10 cellular contexts compared by ENCODE assay signal in the genomic region with DNA sequence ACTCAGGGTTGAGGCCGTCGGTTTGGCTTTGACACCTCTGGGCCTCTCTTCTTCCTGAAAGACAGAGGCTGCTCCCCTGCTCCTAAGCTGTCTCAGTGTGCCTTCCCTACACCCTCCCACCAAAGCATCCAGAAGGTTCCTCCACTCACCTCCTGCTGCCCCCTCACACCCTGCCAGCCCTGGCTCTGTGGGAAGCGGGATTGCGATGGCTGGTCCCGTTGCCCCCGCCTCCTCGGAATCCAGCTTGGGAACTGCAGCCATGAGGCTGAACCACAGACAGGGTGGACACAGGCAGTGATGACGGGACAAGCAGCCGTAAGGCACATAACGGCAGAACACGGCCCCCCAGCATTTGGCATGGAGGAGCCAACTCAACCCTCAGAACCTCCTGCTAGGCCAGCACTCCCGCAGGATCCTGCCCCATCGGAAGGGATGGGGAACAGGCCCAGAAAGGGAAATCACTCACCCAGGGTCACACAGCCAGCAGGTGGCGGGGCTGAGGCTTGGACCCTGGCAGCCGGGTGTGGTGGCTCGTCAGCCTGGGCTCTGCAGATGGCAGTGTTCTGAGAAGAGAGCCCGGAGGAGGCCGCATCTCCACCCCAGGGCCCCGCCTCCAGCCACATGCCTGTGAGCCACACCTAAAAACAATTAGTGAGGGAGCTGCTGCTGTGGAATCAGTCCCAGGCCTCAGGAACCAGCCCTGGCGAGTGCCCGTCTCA.
DNase-seq lines count a peak whose midpoint lies in the region; ATAC-seq and TF ChIP-seq lines count a peak whose summit lies in the region.
"Had no signal": no experiment of that assay in that cellular context is flagged by ENCODE, and none has a peak within 500 bp of the region (broad histone marks: within the 10 kb centered on the region; RNA-seq: fewer than 3 reads in every experiment).

No MANE protein-coding gene starts in this region.

- H3K4me3 ChIP-seq in BLaER1 (no peak overlapping the region), GM12864 (ENCODE audit: low read depth, low read length) (no peak overlapping the region), endodermal cell (ENCODE audit: low read length) (no peak overlapping the region)

- H3K27ac ChIP-seq in BLaER1 (peak overlapping the region; percentile 60), endodermal cell (ENCODE audit: low read depth, low read length) (no peak overlapping the region)

- H3K9me3 ChIP-seq in BLaER1 (no peaks in the 10 kb centered on the region), endodermal cell (ENCODE audit: control insufficient read depth, low read length) (no peaks in the 10 kb centered on the region)

- H3K4me2 ChIP-seq in BLaER1, result peak overlapping the region; percentile 89

- WGBS in endodermal cell (ENCODE audit: insufficient coverage in 1 of 2, insufficient read length in 1 of 2), 2 experiments, result 78 to 85% methylated on average over 15 to 21 of the region's 21 CpGs

- H3K4me1 ChIP-seq in BLaER1 (peaks cover 100% of the 10 kb centered on the region), endodermal cell (ENCODE audit: control insufficient read depth, insufficient read depth, low read length) (no peaks in the 10 kb centered on the region)

- H3K36me3 Mint-ChIP-seq in endodermal cell (ENCODE audit: low read depth), result no peaks in the 10 kb centered on the region

- no peaks in the 10 kb centered on the region for H3K9me3 Mint-ChIP-seq in endodermal cell
- H3K9me3 Mint-ChIP-seq: T-helper 1 cell treated with Interleukin-12 subunit alpha and Interleukin-12 subunit beta and Interleukin-4 antibody, amounts not matched to agents 30 μg/mL and 1 μg/mL, for 36 hours had no signal

- peaks cover 100% of the 10 kb centered on the region for H4K20me1 ChIP-seq in BLaER1

- TF ChIP-seq CTCF in GM12864 (IDR thresholded peaks at IDR 0.05; ENCODE audit: low read depth, low read length, missing control alignments) (peak; percentile 52), endodermal cell (conservative IDR thresholded peaks at IDR 0.05) (peak; percentile 55)

- H3K9ac ChIP-seq in BLaER1, result peak overlapping the region; percentile 39; the same call in 1 of the 2 replicates
- H3K9ac ChIP-seq in endodermal cell (ENCODE audit: extremely low read depth, low read length, poor library complexity, severe bottlenecking), result no peak overlapping the region

- no peaks in the 10 kb centered on the region for H3K4me1 Mint-ChIP-seq in endodermal cell

- H3K27me3 Mint-ChIP-seq in endodermal cell (ENCODE audit: insufficient read depth), result peaks cover 20% of the 10 kb centered on the region

- H3K27ac Mint-ChIP-seq in endodermal cell, result no peak overlapping the region
- H3K27ac Mint-ChIP-seq: T-helper 1 cell treated with Interleukin-12 subunit alpha and Interleukin-12 subunit beta and Interleukin-4 antibody, amounts not matched to agents 30 μg/mL and 1 μg/mL, for 36 hours had no signal

- ATAC-seq in HG02678 (IDR thresholded peaks at IDR 0.05; ENCODE audit: unreplicated experiment) (no peak), GM18861 (IDR thresholded peaks at IDR 0.05; ENCODE audit: unreplicated experiment) (no peak)

- peaks cover 100% of the 10 kb centered on the region for H3K36me3 ChIP-seq in BLaER1
- no peaks in the 10 kb centered on the region for H3K36me3 ChIP-seq in endodermal cell (ENCODE audit: control insufficient read depth, insufficient read depth, low read length)

- DNase-seq in GM12864 (ENCODE audit: low read depth) (no peak), MV-4-11 (lab: John Stamatoyannopoulos, UW) (peak; percentile 47), endodermal cell (peak; percentile 87)
- DNase-seq in activated CD4-positive, alpha-beta T cell treated with anti-CD3 and anti-CD28 coated beads for 4 hours, result no peak
- DNase-seq in stimulated activated CD4-positive, alpha-beta T cell treated with anti-CD3 and anti-CD28 coated beads, Interleukin-2, amount 100 ng/mL, for 24 hours, result no peak
- DNase-seq: HCEC 1CT had no signal

- no peak overlapping the region for H3K4me3 Mint-ChIP-seq in endodermal cell
- H3K4me3 Mint-ChIP-seq: T-helper 1 cell treated with Interleukin-12 subunit alpha and Interleukin-12 subunit beta and Interleukin-4 antibody, amounts not matched to agents 30 μg/mL and 1 μg/mL, for 36 hours had no signal

- no peaks in the 10 kb centered on the region for H3K27me3 ChIP-seq in BLaER1
- no peaks in the 10 kb centered on the region for H3K27me3 ChIP-seq in endodermal cell (ENCODE audit: control insufficient read depth, insufficient read depth, low read length, poor library complexity, severe bottlenecking)

Comparison
In these comparisons a context has a peak if more than half of its experiments do, and no peak if none do; other contexts are left out.
1. DNase-seq: peak in MV-4-11 (single experiment) and endodermal cell (single experiment); none in GM12864 (single experiment), activated CD4-positive, alpha-beta T cell treated with anti-CD3 and anti-CD28 coated beads for 4 hours (0 of 2) and stimulated activated CD4-positive, alpha-beta T cell treated with anti-CD3 and anti-CD28 coated beads, Interleukin-2, amount 100 ng/mL, for 24 hours (0 of 2).